In the genomic region with DNA sequence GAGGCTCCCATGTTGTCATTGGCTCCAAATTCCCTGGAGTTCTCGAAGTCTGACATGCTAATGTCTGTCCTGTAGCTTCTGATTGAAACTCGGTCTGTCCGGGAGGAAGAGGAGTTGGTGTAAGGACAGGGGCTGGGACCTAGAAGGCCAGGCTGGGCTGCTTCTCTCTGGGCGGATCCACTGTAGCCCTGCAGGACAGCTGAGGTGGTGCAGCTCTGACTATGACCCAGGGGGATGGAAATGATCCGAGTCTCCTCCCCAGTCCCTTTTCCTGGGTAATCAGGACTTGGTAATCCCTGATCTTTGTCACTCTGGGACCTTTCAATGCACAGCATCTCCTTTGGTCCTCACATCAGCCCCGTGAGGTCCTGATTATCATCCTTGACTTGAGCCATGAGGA, we compare ENCODE assay signal across 14 cellular contexts. TPM values are rescaled to one million over a fixed set of nuclear protein-coding genes. Genes with fewer than 3 reads are reported as not detected.
A peak's percentile ranks its signal among the peaks of the same experiment; 100 is the strongest.
DNase-seq lines count a peak whose midpoint lies in the region; ATAC-seq, FAIRE-seq and TF ChIP-seq lines count a peak whose summit lies in the region.
"Had no signal": no experiment of that assay in that cellular context is flagged by ENCODE, and none has a peak within 500 bp of the region (broad histone marks: within the 10 kb centered on the region; RNA-seq: fewer than 3 reads in every experiment).

No MANE protein-coding gene starts in this region.

- peaks cover 33% of the 10 kb centered on the region for H3K4me1 Mint-ChIP-seq in activated CD4-positive, alpha-beta T cell treated with anti-CD3 and anti-CD28 coated beads, Interleukin-2, amount 10 ng/mL, durations not matched to agents 7 days and 5 days
- peaks cover 54% of the 10 kb centered on the region for H3K4me1 Mint-ChIP-seq in stimulated activated memory B cell treated with anti-CD40 and anti-IgM and Interleukin-4, amounts not matched to agents 10 μg/mL and 1 μg/mL and 100 μg/mL, for 72 hours

- H3K4me2 ChIP-seq in H1 (ENCODE audit: insufficient read depth in 1 of 2, low read depth in 2 of 2, low read length in 2 of 2): no peak overlapping the region

- no peak for FAIRE-seq in H1 (lab: Jason Lieb, UNC)

- WGBS in H1 (ENCODE audit: extremely low coverage in 1 of 2, insufficient coverage in 1 of 2, insufficient read length in 1 of 2, insufficient replicate concordance in 2 of 2, low coverage in 1 of 2, low lambda C conversion rate in 2 of 2, missing lambda C conversion rate in 1 of 2), 2 experiments: 87% methylated on average over 6 of the region's 6 CpGs; no CpG with 5 or more reads in 1 of the 2 experiments

- no peak overlapping the region for H3K27ac ChIP-seq in H1 (ENCODE audit: low read depth, low read length)
- H3K27ac ChIP-seq: VCaP had no signal

- H3K4me3 ChIP-seq in NB4 (ENCODE audit: low read depth, low read length) (no peak overlapping the region), H1 (ENCODE audit: extremely low read depth in 1 of 4, insufficient read depth in 2 of 4, low read depth in 3 of 4, low read length in 4 of 4) (no peak overlapping the region)

- no peak for DNase-seq in activated CD4-positive, alpha-beta T cell treated with anti-CD3 and anti-CD28 coated beads, Interleukin-2, amount 10 ng/mL, durations not matched to agents 7 days and 5 days
- DNase-seq in activated CD4-positive, alpha-beta T cell treated with anti-CD3 and anti-CD28 coated beads for 4 hours: no peak
- DNase-seq in NB4 (ENCODE audit: low read depth): no peak
- DNase-seq in H1 (ENCODE audit: low read depth in 1 of 2, low spot score in 2 of 2): no peak
- no peak for DNase-seq in OCI-M1 (lab: John Stamatoyannopoulos, UW)
- DNase-seq in activated CD4-positive, alpha-beta T cell treated with anti-CD3 and anti-CD28 coated beads for 1 hour: no peak
- no peak for DNase-seq in activated naive CD4-positive, alpha-beta T cell treated with anti-CD3 and anti-CD28 coated beads, Interleukin-2, amount 50 U/mL, for 16 hours
- DNase-seq: activated effector memory CD4-positive, alpha-beta T cell treated with Interleukin-2 at 50 U/mL for 16 hours; NCI-H345; SHP77; stimulated activated naive CD4-positive, alpha-beta T cell treated with Interleukin-2 at 50 U/mL for 16 hours had no signal

- H3K36me3 ChIP-seq in H1 (ENCODE audit: control insufficient read depth in 2 of 4, insufficient read depth in 4 of 4, low read length in 3 of 4): no peaks in the 10 kb centered on the region

- H2BK20ac ChIP-seq in H1 (ENCODE audit: low read length): no peak overlapping the region

- no peaks in the 10 kb centered on the region for H3K9me3 Mint-ChIP-seq in activated CD4-positive, alpha-beta T cell treated with anti-CD3 and anti-CD28 coated beads, Interleukin-2, amount 10 ng/mL, durations not matched to agents 7 days and 5 days
- H3K9me3 Mint-ChIP-seq in stimulated activated memory B cell treated with anti-CD40 and anti-IgM and Interleukin-4, amounts not matched to agents 10 μg/mL and 1 μg/mL and 100 μg/mL, for 72 hours: no peaks in the 10 kb centered on the region
- H3K9me3 Mint-ChIP-seq: central memory CD8-positive, alpha-beta T cell had no signal

- 0 out of 2 replicates have a peak overlapping the region, but pooled peaks have one; percentile 50 for H2AFZ ChIP-seq in H1 (ENCODE audit: low read length)

- H4K91ac ChIP-seq in H1 (replicated peaks; ENCODE audit: insufficient read length, low read length): no peak overlapping the region

- no peak overlapping the region for H2BK15ac ChIP-seq in H1 (ENCODE audit: low read length)

- TF ChIP-seq CTCF in NB4 (IDR thresholded peaks at IDR 0.05; ENCODE audit: low read depth, low read length) (peak; percentile 8), H1 (IDR thresholded peaks at IDR 0.05; ENCODE audit: control extremely low read depth in 1 of 3, insufficient read depth in 1 of 3, low read depth in 1 of 3, low read length in 3 of 3) (peak; percentile 35 to 60 (median 49))

- no peaks in the 10 kb centered on the region for H3K23me2 ChIP-seq in H1 (ENCODE audit: low read depth, low read length)

- no peaks in the 10 kb centered on the region for H4K20me1 ChIP-seq in H1 (replicated peaks in 1 of 2; ENCODE audit: control insufficient read depth in 1 of 2, insufficient read depth in 2 of 2, low read length in 2 of 2)

- TF ChIP-seq POLR2A in NB4 (IDR thresholded peaks at IDR 0.05; ENCODE audit: extremely low read depth, insufficient read length): no peak
- no peak for TF ChIP-seq POLR2A in H1 (IDR thresholded peaks at IDR 0.05; ENCODE audit: control extremely low read depth in 1 of 2, low read depth in 2 of 2, low read length in 2 of 2)

- no peak overlapping the region for H3K4me3 Mint-ChIP-seq in activated CD4-positive, alpha-beta T cell treated with anti-CD3 and anti-CD28 coated beads, Interleukin-2, amount 10 ng/mL, durations not matched to agents 7 days and 5 days
- H3K4me3 Mint-ChIP-seq in stimulated activated memory B cell treated with anti-CD40 and anti-IgM and Interleukin-4, amounts not matched to agents 10 μg/mL and 1 μg/mL and 100 μg/mL, for 72 hours: peak overlapping the region; percentile 16
- H3K4me3 Mint-ChIP-seq: central memory CD8-positive, alpha-beta T cell had no signal

- H3K27ac Mint-ChIP-seq in activated CD4-positive, alpha-beta T cell treated with anti-CD3 and anti-CD28 coated beads, Interleukin-2, amount 10 ng/mL, durations not matched to agents 7 days and 5 days: peak overlapping the region; percentile 33
- H3K27ac Mint-ChIP-seq in stimulated activated memory B cell treated with anti-CD40 and anti-IgM and Interleukin-4, amounts not matched to agents 10 μg/mL and 1 μg/mL and 100 μg/mL, for 72 hours: peak overlapping the region; percentile 98

- H2BK120ac ChIP-seq in H1 (replicated peaks; ENCODE audit: low read depth, low read length): no peak overlapping the region

- no peaks in the 10 kb centered on the region for H3K9me3 ChIP-seq in H1 (ENCODE audit: insufficient read depth in 2 of 2, low read depth in 1 of 2, low read length in 1 of 2)

- 0 out of 4 replicates have a peak, but pooled peaks of 1 of the 2 experiments have one; percentile 5 for TF ChIP-seq RAD21 in H1 (IDR thresholded peaks at IDR 0.05 in 1 of 2, conservative IDR thresholded peaks at IDR 0.05 in 1 of 2; ENCODE audit: low read depth in 2 of 2, low read length in 2 of 2)

- H3K79me2 ChIP-seq in H1 (ENCODE audit: control insufficient read depth in 1 of 2, insufficient read depth in 2 of 2, low read length in 2 of 2): no peaks in the 10 kb centered on the region

- H3K27me3 ChIP-seq in H1 (replicated peaks in 1 of 4; ENCODE audit: control insufficient read depth in 3 of 4, extremely low read depth in 1 of 4, insufficient read depth in 3 of 4, low read length in 3 of 4): no peaks in the 10 kb centered on the region

- H3K36me3 Mint-ChIP-seq in activated CD4-positive, alpha-beta T cell treated with anti-CD3 and anti-CD28 coated beads, Interleukin-2, amount 10 ng/mL, durations not matched to agents 7 days and 5 days (ENCODE audit: low read depth): no peaks in the 10 kb centered on the region
- no peaks in the 10 kb centered on the region for H3K36me3 Mint-ChIP-seq in stimulated activated memory B cell treated with anti-CD40 and anti-IgM and Interleukin-4, amounts not matched to agents 10 μg/mL and 1 μg/mL and 100 μg/mL, for 72 hours

- no peaks in the 10 kb centered on the region for H3K79me1 ChIP-seq in H1 (ENCODE audit: low read depth, low read length)

- H3K14ac ChIP-seq in H1 (ENCODE audit: insufficient read length): no peak overlapping the region

- H4K5ac ChIP-seq in H1 (ENCODE audit: insufficient read length, low read depth, low read length): no peak overlapping the region

- no peak for TF ChIP-seq EP300 in H1 (IDR thresholded peaks at IDR 0.05; ENCODE audit: borderline replicate concordance in 1 of 2, low read depth in 2 of 2, low read length in 2 of 2)

- no peak overlapping the region for H4K8ac ChIP-seq in H1 (ENCODE audit: extremely low read depth, insufficient read depth, low read length)

- no peak overlapping the region for H2AK5ac ChIP-seq in H1 (ENCODE audit: low read depth, low read length)

- POLR2A ChIA-PET in activated CD4-positive, alpha-beta T cell treated with anti-CD3 and anti-CD28 coated beads, Interleukin-2, amount 10 ng/mL, durations not matched to agents 7 days and 5 days (lab: Charles Lee): no interaction called here
- POLR2A ChIA-PET in H1 (lab: Charles Lee; ENCODE audit: partially characterized antibody): no interaction called here

- no peak overlapping the region for H3K18ac ChIP-seq in H1 (ENCODE audit: extremely low read depth, low read length)

- no peak overlapping the region for H3K23ac ChIP-seq in H1 (ENCODE audit: insufficient read length)

- ATAC-seq in stimulated activated memory B cell treated with anti-CD40 and anti-IgM and Interleukin-4, amounts not matched to agents 10 μg/mL and 1 μg/mL and 100 μg/mL, for 72 hours: no peak

- no peaks in the 10 kb centered on the region for H3K27me3 Mint-ChIP-seq in activated CD4-positive, alpha-beta T cell treated with anti-CD3 and anti-CD28 coated beads, Interleukin-2, amount 10 ng/mL, durations not matched to agents 7 days and 5 days
- no peaks in the 10 kb centered on the region for H3K27me3 Mint-ChIP-seq in stimulated activated memory B cell treated with anti-CD40 and anti-IgM and Interleukin-4, amounts not matched to agents 10 μg/mL and 1 μg/mL and 100 μg/mL, for 72 hours
- H3K27me3 Mint-ChIP-seq: central memory CD8-positive, alpha-beta T cell had no signal

- H3K9ac ChIP-seq in H1 (replicated peaks in 1 of 4; ENCODE audit: extremely low read depth in 1 of 4, low read depth in 3 of 4, low read length in 3 of 4): no peak overlapping the region

- H2BK5ac ChIP-seq in H1 (ENCODE audit: low read depth, low read length): no peak overlapping the region

- no peak overlapping the region for H2BK12ac ChIP-seq in H1 (ENCODE audit: low read depth, low read length)

- no peak overlapping the region for H3K56ac ChIP-seq in H1 (replicated peaks; ENCODE audit: insufficient read length, low read depth, low read length)

- H3K4me1 ChIP-seq in H1 (replicated peaks in 1 of 4; ENCODE audit: control insufficient read depth in 3 of 4, insufficient read depth in 4 of 4, low read length in 3 of 4): no peaks in the 10 kb centered on the region

- H3K4ac ChIP-seq in H1 (replicated peaks; ENCODE audit: insufficient read length, low read depth, low read length): no peak overlapping the region

- CTCF ChIA-PET in activated CD4-positive, alpha-beta T cell treated with anti-CD3 and anti-CD28 coated beads, Interleukin-2, amount 10 ng/mL, durations not matched to agents 7 days and 5 days (lab: Charles Lee): interaction anchor here (0.8 to 3.6 kb wide), 13 partner anchors 9 to 363 kb away, joined by 3 to 13 read pairs (median 4); a partner anchor contains a TSS
- CTCF ChIA-PET in H1 (lab: Charles Lee; ENCODE audit: partially characterized antibody): interaction anchor here (0.7 to 13.8 kb wide), 33 partner anchors 14 to 322 kb away, joined by 3 to 226 read pairs (median 4); a partner anchor contains a TSS

RNA-seq across cellular contexts. Expression of a gene that starts 10.0 kb away (rescaled TPM):
- total RNA-seq in activated CD4-positive, alpha-beta T cell treated with anti-CD3 and anti-CD28 coated beads, Interleukin-2, amount 10 ng/mL, durations not matched to agents 7 days and 5 days: 100 to 1,000 TPM; 151 to 157 TPM
- not detected in 2 replicates for total RNA-seq in H1 (2021; fragmentation: NEBNext Ultra II Directional; extraction: Animal tissue kit (Norgen Biotek cat#: 25700))
- polyA plus RNA-seq in H1 (2011; rRNA removed): 0.47 and 0.53 TPM in 2 replicates
- polyA plus RNA-seq in H1 (2011; cell fraction: cytosol; rRNA removed): 0.19 TPM
- 0.26 TPM for polyA plus RNA-seq in H1 (2011; cell fraction: nucleus; rRNA removed)
- 0.29 to 0.46 TPM in 2 of 4 replicates, not detected in the others for polyA plus RNA-seq in H1 (2012, experiment 1 of 2)
- 0.25 TPM for polyA plus RNA-seq in H1 (2012, experiment 2 of 2)
- polyA plus RNA-seq in H1 (2013, experiment 1 of 2): 0.16 TPM
- 0.18 TPM for polyA plus RNA-seq in H1 (2013, experiment 2 of 2)
- polyA minus RNA-seq in H1 (2011; rRNA and poly(A)+ RNA removed): 0.16 TPM in 1 of 2 replicates, not detected in the other
- not detected for polyA minus RNA-seq in H1 (2011; cell fraction: cytosol; rRNA and poly(A)+ RNA removed)
- polyA minus RNA-seq in H1 (2011; cell fraction: nucleus; rRNA and poly(A)+ RNA removed): not detected

RNA-seq across cellular contexts. Expression of a gene that starts 14.6 kb away (rescaled TPM):
- not detected for total RNA-seq in activated CD4-positive, alpha-beta T cell treated with anti-CD3 and anti-CD28 coated beads, Interleukin-2, amount 10 ng/mL, durations not matched to agents 7 days and 5 days
- not detected in 2 replicates for total RNA-seq in H1 (2021; fragmentation: NEBNext Ultra II Directional; extraction: Animal tissue kit (Norgen Biotek cat#: 25700))
- polyA plus RNA-seq in H1 (2011; rRNA removed): not detected in 2 replicates
- not detected for polyA plus RNA-seq in H1 (2011; cell fraction: cytosol; rRNA removed)
- not detected for polyA plus RNA-seq in H1 (2011; cell fraction: nucleus; rRNA removed)
- not detected in 4 replicates for polyA plus RNA-seq in H1 (2012, experiment 1 of 2)
- polyA plus RNA-seq in H1 (2012, experiment 2 of 2): not detected
- polyA plus RNA-seq in H1 (2013, experiment 1 of 2): not detected
- polyA plus RNA-seq in H1 (2013, experiment 2 of 2): not detected
- not detected in 2 replicates for polyA minus RNA-seq in H1 (2011; rRNA and poly(A)+ RNA removed)
- not detected for polyA minus RNA-seq in H1 (2011; cell fraction: cytosol; rRNA and poly(A)+ RNA removed)
- not detected for polyA minus RNA-seq in H1 (2011; cell fraction: nucleus; rRNA and poly(A)+ RNA removed)

RNA-seq across cellular contexts. Expression of a gene that starts 34.5 kb away (rescaled TPM):
- not detected for total RNA-seq in activated CD4-positive, alpha-beta T cell treated with anti-CD3 and anti-CD28 coated beads, Interleukin-2, amount 10 ng/mL, durations not matched to agents 7 days and 5 days
- total RNA-seq in H1 (2021; fragmentation: NEBNext Ultra II Directional; extraction: Animal tissue kit (Norgen Biotek cat#: 25700)): not detected in 2 replicates
- not detected in 2 replicates for polyA plus RNA-seq in H1 (2011; rRNA removed)
- polyA plus RNA-seq in H1 (2011; cell fraction: cytosol; rRNA removed): not detected
- polyA plus RNA-seq in H1 (2011; cell fraction: nucleus; rRNA removed): not detected
- not detected in 4 replicates for polyA plus RNA-seq in H1 (2012, experiment 1 of 2)
- polyA plus RNA-seq in H1 (2012, experiment 2 of 2): not detected
- polyA plus RNA-seq in H1 (2013, experiment 1 of 2): not detected
- not detected for polyA plus RNA-seq in H1 (2013, experiment 2 of 2)
- not detected in 2 replicates for polyA minus RNA-seq in H1 (2011; rRNA and poly(A)+ RNA removed)
- not detected for polyA minus RNA-seq in H1 (2011; cell fraction: cytosol; rRNA and poly(A)+ RNA removed)
- not detected for polyA minus RNA-seq in H1 (2011; cell fraction: nucleus; rRNA and poly(A)+ RNA removed)

RNA-seq across cellular contexts. Expression of a gene that starts 38.6 kb away (rescaled TPM):
- not detected for total RNA-seq in activated CD4-positive, alpha-beta T cell treated with anti-CD3 and anti-CD28 coated beads, Interleukin-2, amount 10 ng/mL, durations not matched to agents 7 days and 5 days
- not detected in 2 replicates for total RNA-seq in H1 (2021; fragmentation: NEBNext Ultra II Directional; extraction: Animal tissue kit (Norgen Biotek cat#: 25700))
- not detected in 2 replicates for polyA plus RNA-seq in H1 (2011; rRNA removed)
- polyA plus RNA-seq in H1 (2011; cell fraction: cytosol; rRNA removed): not detected
- polyA plus RNA-seq in H1 (2011; cell fraction: nucleus; rRNA removed): not detected
- polyA plus RNA-seq in H1 (2012, experiment 1 of 2): not detected in 4 replicates
- not detected for polyA plus RNA-seq in H1 (2012, experiment 2 of 2)
- polyA plus RNA-seq in H1 (2013, experiment 1 of 2): not detected
- not detected for polyA plus RNA-seq in H1 (2013, experiment 2 of 2)
- polyA minus RNA-seq in H1 (2011; rRNA and poly(A)+ RNA removed): not detected in 2 replicates
- not detected for polyA minus RNA-seq in H1 (2011; cell fraction: cytosol; rRNA and poly(A)+ RNA removed)
- not detected for polyA minus RNA-seq in H1 (2011; cell fraction: nucleus; rRNA and poly(A)+ RNA removed)

Comparison
In these comparisons a context has a peak if more than half of its experiments do, and no peak if none do; other contexts are left out.
1. RNA of a gene that starts 10.0 kb away (total RNA-seq): 151 to 157 TPM in activated CD4-positive, alpha-beta T cell treated with anti-CD3 and anti-CD28 coated beads, Interleukin-2, amount 10 ng/mL, durations not matched to agents 7 days and 5 days; not detected in H1; every median in the first group is over 100 times any median in the second.